26 cellular contexts compared by ENCODE assay signal in the genomic region with DNA sequence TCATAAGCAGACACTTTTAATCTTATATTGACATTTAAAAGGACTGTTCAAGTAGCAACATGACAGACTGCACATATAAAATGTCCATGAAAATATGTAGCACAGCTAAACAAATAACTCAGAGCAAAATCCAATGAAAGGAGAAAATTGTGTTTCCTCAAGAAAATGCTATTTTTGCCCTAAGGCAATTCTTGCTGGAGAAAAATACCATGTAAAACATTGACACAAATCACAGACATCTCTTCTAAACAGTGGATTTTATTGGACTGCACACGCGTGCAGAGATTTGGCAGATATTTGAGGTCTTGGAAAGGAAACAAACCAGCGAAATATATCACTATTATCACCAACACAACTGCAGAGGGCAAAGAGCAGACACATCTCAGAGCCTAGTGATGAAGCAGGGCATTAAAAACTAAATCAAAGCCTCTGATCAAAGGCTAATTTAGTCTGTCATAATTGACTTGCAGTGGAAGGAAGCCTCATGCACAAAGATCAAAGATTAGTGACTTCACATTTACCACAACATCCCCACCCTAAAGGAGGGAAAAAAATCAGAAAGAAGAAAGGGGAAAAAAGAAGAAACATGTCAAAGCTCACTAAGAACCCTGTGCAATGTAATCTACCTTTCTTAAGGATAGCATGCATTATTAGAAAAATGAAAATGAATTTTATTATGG. TPM values are rescaled to one million over a fixed set of nuclear protein-coding genes. Genes with fewer than 3 reads are reported as not detected.
A peak's percentile ranks its signal among the peaks of the same experiment; 100 is the strongest.
DNase-seq lines count a peak whose midpoint lies in the region; ATAC-seq, FAIRE-seq and TF ChIP-seq lines count a peak whose summit lies in the region.
"Had no signal": no experiment of that assay in that cellular context is flagged by ENCODE, and none has a peak within 500 bp of the region (broad histone marks: within the 10 kb centered on the region; RNA-seq: fewer than 3 reads in every experiment).

No MANE protein-coding gene starts in this region.

- WGBS in SK-N-SH (ENCODE audit: low lambda C conversion rate) = 10% methylated on average over 3 of the region's 3 CpGs
- 13 to 34% (median 31%) methylated on average over 3 of the region's 3 CpGs for WGBS in small intestine, 3 donors

- H3K4me1 ChIP-seq in SK-N-SH (ENCODE audit: control insufficient read depth in 1 of 2, insufficient read depth in 2 of 2, low read depth in 1 of 2, low read length in 1 of 2) (no peaks in the 10 kb centered on the region; a peak in 1 of 4 replicates), OCI-LY1 (ENCODE audit: insufficient read depth, low read length, severe bottlenecking) (peaks cover 40% of the 10 kb centered on the region), small intestine (ENCODE audit: control insufficient read depth in 2 of 2, insufficient read depth in 1 of 2, low read depth in 1 of 2, low read length in 1 of 2) (no peaks in the 10 kb centered on the region)

- no peak for FAIRE-seq in small intestine (lab: Jason Lieb, UNC)
- FAIRE-seq: G401.6, H1 had no signal

- H3F3A ChIP-seq in SK-N-SH (replicated peaks; ENCODE audit: insufficient read depth) = no peaks in the 10 kb centered on the region
- no peaks in the 10 kb centered on the region for H3F3A ChIP-seq in OCI-LY1 (ENCODE audit: insufficient read depth, low read length)

- H3K79me2 ChIP-seq in SK-N-SH (ENCODE audit: insufficient read depth) (no peaks in the 10 kb centered on the region), OCI-LY1 (ENCODE audit: insufficient read depth, low read length) (no peaks in the 10 kb centered on the region)

- no peaks in the 10 kb centered on the region for H3K27me3 ChIP-seq in SK-N-SH (ENCODE audit: insufficient read depth)
- no peaks in the 10 kb centered on the region for H3K27me3 ChIP-seq in OCI-LY1 (ENCODE audit: insufficient read depth, low read length)
- no peaks in the 10 kb centered on the region for H3K27me3 ChIP-seq in small intestine (ENCODE audit: control insufficient read depth in 2 of 2, insufficient read depth in 2 of 2, low read length in 2 of 2)

- H4K20me1 ChIP-seq in SK-N-SH (ENCODE audit: insufficient read depth) (no peaks in the 10 kb centered on the region), OCI-LY1 (ENCODE audit: insufficient read depth, low read length) (no peaks in the 10 kb centered on the region)

- CTCF ChIA-PET in SK-N-SH (lab: Yijun Ruan, JAX) = no interaction called here

- ATAC-seq in SK-N-SH treated with all-trans-retinoic acid at 6 μM for 48 hours = no peak
- ATAC-seq in HG03571 (IDR thresholded peaks at IDR 0.05; ENCODE audit: unreplicated experiment) = no peak
- ATAC-seq: Panc1 had no signal

- H3K9ac ChIP-seq in SK-N-SH (no peak overlapping the region), OCI-LY1 (ENCODE audit: low read length) (peak overlapping the region; percentile 32; the same call in 1 of the 2 replicates)

- no peak overlapping the region for H2AFZ ChIP-seq in SK-N-SH (ENCODE audit: low read depth)
- H2AFZ ChIP-seq in OCI-LY1 (ENCODE audit: low read length) = no peak overlapping the region

- H3K36me3 ChIP-seq in SK-N-SH (replicated peaks in 1 of 2; ENCODE audit: control insufficient read depth in 1 of 2, insufficient read depth in 2 of 2, low read length in 1 of 2) (no peaks in the 10 kb centered on the region), OCI-LY1 (ENCODE audit: insufficient read depth, low read length) (peaks cover 17% of the 10 kb centered on the region), small intestine (ENCODE audit: control insufficient read depth in 2 of 2, insufficient read depth in 2 of 2, low read length in 2 of 2) (no peaks in the 10 kb centered on the region)

- H3K27ac ChIP-seq in SK-N-SH (ENCODE audit: low read depth in 2 of 2, low read length in 1 of 2) (no peak overlapping the region), OCI-LY1 (ENCODE audit: low read depth, low read length, poor library complexity, severe bottlenecking) (peak overlapping the region; percentile 75), small intestine (ENCODE audit: low read depth in 1 of 2, low read length in 1 of 2) (no peak overlapping the region)
- H3K27ac ChIP-seq: 22Rv1, HL-60, SK-N-MC had no signal

- no peak for TF ChIP-seq RAD21 in SK-N-SH (IDR thresholded peaks at IDR 0.05; ENCODE audit: low read length)

- H3K9me3 ChIP-seq in SK-N-SH (no peaks in the 10 kb centered on the region), OCI-LY1 (ENCODE audit: low read length) (no peaks in the 10 kb centered on the region), small intestine (ENCODE audit: control insufficient read depth, low read depth) (no peaks in the 10 kb centered on the region)

- TF ChIP-seq EP300 in SK-N-SH (IDR thresholded peaks at IDR 0.05; ENCODE audit: borderline replicate concordance in 1 of 2, low read depth in 1 of 2, low read length in 1 of 2) = no peak

- no peak for TF ChIP-seq CTCF in SK-N-SH (IDR thresholded peaks at IDR 0.05)
- TF ChIP-seq CTCF in OCI-LY1 (IDR thresholded peaks at IDR 0.05; ENCODE audit: low read length) = no peak

- H3K4me3 ChIP-seq in SK-N-SH (ENCODE audit: low read depth in 2 of 2, low read length in 1 of 2) = no peak overlapping the region
- no peak overlapping the region for H3K4me3 ChIP-seq in OCI-LY1 (ENCODE audit: low read depth, low read length, poor library complexity, severe bottlenecking)
- H3K4me3 ChIP-seq in small intestine (ENCODE audit: low read depth in 1 of 2, low read length in 2 of 2) = no peak overlapping the region
- H3K4me3 ChIP-seq: SK-N-MC had no signal

- H3K9me2 ChIP-seq in SK-N-SH (no peaks in the 10 kb centered on the region), OCI-LY1 (ENCODE audit: low read depth, low read length) (no peaks in the 10 kb centered on the region)

- POLR2A ChIA-PET in SK-N-SH (lab: Yijun Ruan, JAX) = no interaction called here

- no peak for DNase-seq in SK-N-SH
- peak; percentile 77 for DNase-seq in foreskin melanocyte
- DNase-seq in small intestine = peak; percentile 16
- DNase-seq in NCI-H524 (lab: John Stamatoyannopoulos, UW) = no peak
- no peak for DNase-seq in NCI-H2227 treated with DMSO at 0.1 percent for 48 hours (lab: John Stamatoyannopoulos, UW)
- DNase-seq: ACHN; CD4-positive, alpha-beta T cell; DMS53; HCEC 1CT; Kasumi-1; NCI-H1092 treated with DMSO at 0.1 percent for 48 hours; NCI-H1436; NCI-H187 treated with DMSO at 0.1 percent for 48 hours; NCI-H446 treated with DMSO at 0.1 percent for 48 hours; NCI-H526 treated with DMSO at 0.1 percent for 48 hours; SHP77 treated with DMSO at 0.1 percent for 48 hours had no signal

- no peak overlapping the region for H3K4me2 ChIP-seq in SK-N-SH
- peak overlapping the region; percentile 44 for H3K4me2 ChIP-seq in OCI-LY1 (ENCODE audit: low read length)

TF ChIP-seq in SK-N-SH, 30 proteins besides CTCF, POLR2A, EP300 and RAD21:
- no peak for TF ChIP-seq ELF1 (IDR thresholded peaks at IDR 0.05)
- peak; percentile 45; the same call in 1 of the 2 replicates for TF ChIP-seq GATA2 (CRISPR knock-in tag; IDR thresholded peaks at IDR 0.05)

TF ChIP-seq in SK-N-SH treated with all-trans-retinoic acid at 6 μM for 48 hours, 23 proteins besides CTCF, POLR2A, EP300 and RAD21:
- no peak for TF ChIP-seq ARNTL (CRISPR knock-in tag; IDR thresholded peaks at IDR 0.05; ENCODE audit: borderline replicate concordance, low read depth)
TF ChIP-seq in SK-N-SH treated with all-trans-retinoic acid at 6 μM for 48 hours: peak in this region for 0.

RNA-seq across cellular contexts. Expression of a gene that starts 52.4 kb away (rescaled TPM):
- polyA plus RNA-seq in SK-N-SH (2012; rRNA removed) (not detected in 2 replicates), small intestine (1 to 10 TPM in 1 of 3 donors, under 1 TPM in 2; under 0.01 to 6.6 (median 0.81) TPM)
- polyA plus RNA-seq in SK-N-SH (2012; cell fraction: cytosol; rRNA removed) = not detected in 2 replicates
- not detected in 2 replicates for polyA plus RNA-seq in SK-N-SH (2012; cell fraction: nucleus; rRNA removed)
- polyA plus RNA-seq: BJ had no signal

Comparison
In these comparisons a context has a peak if more than half of its experiments do, and no peak if none do; other contexts are left out.
1. DNase-seq: peak in foreskin melanocyte (single experiment) and small intestine (single experiment); none in SK-N-SH (single experiment), NCI-H524 (0 of 2) and NCI-H2227 treated with DMSO at 0.1 percent for 48 hours (single experiment).